In genomic region chr10:68327889-68328786, GRCh38 we compare ENCODE assay signal across 1 cellular context.
TF ChIP-seq lines count a peak whose summit lies in the region.

No MANE protein-coding gene starts in this region.

TF ChIP-seq in K562, 482 proteins besides CTCF, POLR2A, EP300 and RAD21 (continued from another document and continues in another):
- no peak for TF ChIP-seq ARID3A (IDR thresholded peaks at IDR 0.05; ENCODE audit: borderline replicate concordance, low read depth, low read length)
- TF ChIP-seq RUNX1 (IDR thresholded peaks at IDR 0.05; ENCODE audit: low read depth) = no peak
- TF ChIP-seq HEY1 (CRISPR knock-in tag; IDR thresholded peaks at IDR 0.05; ENCODE audit: borderline replicate concordance) = no peak
- no peak for TF ChIP-seq ZNF644 (tag; IDR thresholded peaks at IDR 0.05; ENCODE audit: low read depth)
- no peak for TF ChIP-seq ZNF184 (CRISPR knock-in tag; IDR thresholded peaks at IDR 0.05)
- TF ChIP-seq REST (CRISPR knock-in tag; IDR thresholded peaks at IDR 0.05; ENCODE audit: low read depth) = no peak
- TF ChIP-seq ZNF76 (CRISPR knock-in tag; IDR thresholded peaks at IDR 0.05; ENCODE audit: borderline replicate concordance) = no peak
- TF ChIP-seq ATF3 (IDR thresholded peaks at IDR 0.05) = peak; percentile 67
- no peak for TF ChIP-seq ATF3 (CRISPR knock-in tag; conservative IDR thresholded peaks at IDR 0.05)
- TF ChIP-seq NFATC3 (IDR thresholded peaks at IDR 0.05) = no peak
- TF ChIP-seq HOMEZ (CRISPR knock-in tag; IDR thresholded peaks at IDR 0.05) = no peak
- TF ChIP-seq XRCC3 (IDR thresholded peaks at IDR 0.05) = no peak
- TF ChIP-seq NFE2 (IDR thresholded peaks at IDR 0.05; ENCODE audit: low read depth) = no peak
- no peak for TF ChIP-seq PHF8 (IDR thresholded peaks at IDR 0.05; ENCODE audit: borderline replicate concordance, low read length)
- no peak for TF ChIP-seq ZBED1 (IDR thresholded peaks at IDR 0.05)
- no peak for TF ChIP-seq ZHX1 (conservative IDR thresholded peaks at IDR 0.05; ENCODE audit: low read length)
- no peak for TF ChIP-seq ZNF124 (CRISPR knock-in tag; IDR thresholded peaks at IDR 0.05)
- TF ChIP-seq ZBTB5 (IDR thresholded peaks at IDR 0.05) = no peak
- peak; percentile 78 for TF ChIP-seq CEBPB (tag; IDR thresholded peaks at IDR 0.05)
- TF ChIP-seq TRIM24 (IDR thresholded peaks at IDR 0.05) = peak; percentile 56 to 58; a peak in 3 of 4 replicates
- TF ChIP-seq CGGBP1 (CRISPR knock-in tag; IDR thresholded peaks at IDR 0.05) = no peak
- TF ChIP-seq SRF (CRISPR knock-in tag; IDR thresholded peaks at IDR 0.05) = no peak
- TF ChIP-seq LCOR (CRISPR knock-in tag; IDR thresholded peaks at IDR 0.05) = no peak
- no peak for TF ChIP-seq ZNF398 (CRISPR knock-in tag; IDR thresholded peaks at IDR 0.05)
- TF ChIP-seq TFAP4 (CRISPR knock-in tag; IDR thresholded peaks at IDR 0.05; ENCODE audit: borderline replicate concordance) = no peak
- no peak for TF ChIP-seq ELK1 (CRISPR knock-in tag; IDR thresholded peaks at IDR 0.05)
- TF ChIP-seq RBBP5 (IDR thresholded peaks at IDR 0.05; ENCODE audit: borderline replicate concordance, insufficient read depth, low read length, poor library complexity, severe bottlenecking) = no peak
- no peak for TF ChIP-seq TARDBP (IDR thresholded peaks at IDR 0.05)
- TF ChIP-seq HOXB6 (CRISPR knock-in tag; IDR thresholded peaks at IDR 0.05; ENCODE audit: borderline replicate concordance) = no peak
- no peak for TF ChIP-seq ZNF609 (CRISPR knock-in tag; IDR thresholded peaks at IDR 0.05; ENCODE audit: borderline replicate concordance)
- no peak for TF ChIP-seq E2F1 (CRISPR knock-in tag; IDR thresholded peaks at IDR 0.05)
